ENCODE assay signal across 27 cellular contexts in genomic region chr5:39772307-39772706, GRCh38.
"Had no signal": no experiment of that assay in that cellular context is flagged by ENCODE, and none has a peak within 500 bp of the region (broad histone marks: within the 10 kb centered on the region; RNA-seq: fewer than 3 reads in every experiment).

No MANE protein-coding gene starts in this region.

- H3K4me3 ChIP-seq: colonic mucosa, dorsolateral prefrontal cortex, esophagus squamous epithelium, heart left ventricle, mucosa of descending colon, sigmoid colon, transverse colon, uterus had no signal

- H3K27me3 ChIP-seq: colonic mucosa, esophagus squamous epithelium, heart left ventricle, sigmoid colon, transverse colon, uterus had no signal

- DNase-seq: activated CD4-positive, alpha-beta T cell treated with anti-CD3 and anti-CD28 coated beads, Interleukin-2, amount 50 U/mL, for 4 hours; activated CD8-positive, alpha-beta memory T cell treated with anti-CD3 and anti-CD28 coated beads for 24 hours; activated CD8-positive, alpha-beta memory T cell treated with anti-CD3 and anti-CD28 coated beads, Interleukin-2, amount 50 U/mL, for 4 hours; activated naive CD4-positive, alpha-beta T cell; activated naive CD8-positive, alpha-beta T cell treated with anti-CD3 and anti-CD28 coated beads for 36 hours; activated T-cell treated with anti-CD3 and anti-CD28 coated beads, Interleukin-2, amount 50 U/mL, for 24 hours; colonic mucosa; dorsolateral prefrontal cortex; effector memory CD8-positive, alpha-beta T cell; esophagus squamous epithelium; heart left ventricle; left cardiac atrium; mucosa of descending colon; nephron progenitor cell; nucleus accumbens; posterior cingulate gyrus; sigmoid colon; stimulated activated CD4-positive, alpha-beta T cell treated with anti-CD3 and anti-CD28 coated beads, Interleukin-2, amount 100 ng/mL, for 48 hours; stimulated activated CD8-positive, alpha-beta memory T cell treated with anti-CD3 and anti-CD28 coated beads, Interleukin-4, amount 100 ng/mL, for 48 hours; stimulated activated naive B cell treated with anti-CD40 and anti-IgM and Interleukin-4, amounts not matched to agents 10 μg/mL and 1 μg/mL and 100 μg/mL, for 72 hours; transverse colon; uterus had no signal

- H3K27ac ChIP-seq: colonic mucosa, dorsolateral prefrontal cortex, esophagus squamous epithelium, heart left ventricle, sigmoid colon, transverse colon, uterus had no signal

- H3K9me3 ChIP-seq: colonic mucosa, esophagus squamous epithelium, mucosa of descending colon, sigmoid colon, transverse colon, uterus had no signal

- H3K4me3 Mint-ChIP-seq: activated naive CD8-positive, alpha-beta T cell treated with anti-CD3 and anti-CD28 coated beads for 36 hours; activated T-cell treated with anti-CD3 and anti-CD28 coated beads, Interleukin-2, amount 50 U/mL, for 24 hours; effector memory CD8-positive, alpha-beta T cell; memory B cell; nephron progenitor cell; stimulated activated naive B cell treated with anti-CD40 and anti-IgM and Interleukin-4, amounts not matched to agents 10 μg/mL and 1 μg/mL and 100 μg/mL, for 72 hours had no signal

- FAIRE-seq: bronchial epithelial cell, endothelial cell of umbilical vein, islet of Langerhans had no signal

- H3K4me1 ChIP-seq: colonic mucosa, esophagus squamous epithelium, heart left ventricle, transverse colon, uterus had no signal

- H3K36me3 ChIP-seq: colonic mucosa, esophagus squamous epithelium, heart left ventricle, sigmoid colon, transverse colon, uterus had no signal

- ATAC-seq: effector memory CD8-positive, alpha-beta T cell; heart left ventricle; left cardiac atrium; mucosa of descending colon; stimulated activated naive B cell treated with anti-CD40 and anti-IgM and Interleukin-4, amounts not matched to agents 10 μg/mL and 1 μg/mL and 100 μg/mL, for 72 hours had no signal

- H3K27ac Mint-ChIP-seq: activated naive CD8-positive, alpha-beta T cell treated with anti-CD3 and anti-CD28 coated beads for 36 hours; activated T-cell treated with anti-CD3 and anti-CD28 coated beads, Interleukin-2, amount 50 U/mL, for 24 hours; activated T-helper 2 cell treated with anti-CD3 and anti-CD28 coated beads, Interferon-gamma antibody, Interleukin-2, Interleukin-4, amounts not matched to agents 10 μg/mL and 5 μg/mL and 100 μg/mL, durations not matched to agents 14 hours and 24 hours and 36 hours; effector memory CD8-positive, alpha-beta T cell; memory B cell; nephron progenitor cell; stimulated activated naive B cell treated with anti-CD40 and anti-IgM and Interleukin-4, amounts not matched to agents 10 μg/mL and 1 μg/mL and 100 μg/mL, for 72 hours had no signal

- H3K4me1 Mint-ChIP-seq: activated naive CD8-positive, alpha-beta T cell treated with anti-CD3 and anti-CD28 coated beads for 36 hours; memory B cell; nephron progenitor cell; stimulated activated naive B cell treated with anti-CD40 and anti-IgM and Interleukin-4, amounts not matched to agents 10 μg/mL and 1 μg/mL and 100 μg/mL, for 72 hours had no signal

- H3K36me3 Mint-ChIP-seq: activated naive CD8-positive, alpha-beta T cell treated with anti-CD3 and anti-CD28 coated beads for 36 hours; memory B cell; stimulated activated naive B cell treated with anti-CD40 and anti-IgM and Interleukin-4, amounts not matched to agents 10 μg/mL and 1 μg/mL and 100 μg/mL, for 72 hours had no signal

- H3K9me3 Mint-ChIP-seq: activated naive CD8-positive, alpha-beta T cell treated with anti-CD3 and anti-CD28 coated beads for 36 hours; activated T-cell treated with anti-CD3 and anti-CD28 coated beads, Interleukin-2, amount 50 U/mL, for 24 hours; activated T-helper 2 cell treated with anti-CD3 and anti-CD28 coated beads, Interferon-gamma antibody, Interleukin-2, Interleukin-4, amounts not matched to agents 10 μg/mL and 5 μg/mL and 100 μg/mL, durations not matched to agents 14 hours and 24 hours and 36 hours; effector memory CD8-positive, alpha-beta T cell; memory B cell; nephron progenitor cell; stimulated activated naive B cell treated with anti-CD40 and anti-IgM and Interleukin-4, amounts not matched to agents 10 μg/mL and 1 μg/mL and 100 μg/mL, for 72 hours had no signal
